8 cellular contexts compared by ENCODE assay signal in genomic region chr11:83070878-83071640, GRCh38. TPM values are rescaled to one million over a fixed set of nuclear protein-coding genes. Genes with fewer than 3 reads are reported as not detected.
A peak's percentile ranks its signal among the peaks of the same experiment; 100 is the strongest.
DNase-seq lines count a peak whose midpoint lies in the region; ATAC-seq lines count a peak whose summit lies in the region.

No MANE protein-coding gene starts in this region.

- ATAC-seq in HG03460 (IDR thresholded peaks at IDR 0.05; ENCODE audit: unreplicated experiment): no peak

- DNase-seq in NCI-H748 (lab: John Stamatoyannopoulos, UW; ENCODE audit: unreplicated experiment): peak; percentile 64
- DNase-seq in NCI-H748 treated with DMSO at 0.1 percent for 48 hours (lab: John Stamatoyannopoulos, UW): no peak
- DNase-seq in OCI-M1 (lab: John Stamatoyannopoulos, UW): peak; percentile 77
- peak; percentile 53 for DNase-seq in cerebellum (ENCODE audit: low spot score)
- DNase-seq in stimulated activated CD8-positive, alpha-beta memory T cell treated with anti-CD3 and anti-CD28 coated beads, Interleukin-2, amount 100 ng/mL, for 48 hours (ENCODE audit: low read depth in 2 of 2): peak; percentile 14 to 17
- no peak for DNase-seq in NCI-H1048 (lab: John Stamatoyannopoulos, UW)

- H3K27me3 ChIP-seq in layer of hippocampus (ENCODE audit: control insufficient read depth, insufficient read depth, low read length): no peaks in the 10 kb centered on the region

- H3K27ac ChIP-seq in layer of hippocampus (ENCODE audit: low read depth, low read length): peak overlapping the region; percentile 88

RNA-seq across cellular contexts. Expression of gene RAB30, which starts 0.6 kb away (rescaled TPM):
- total RNA-seq in cerebellum: 53.4 TPM

Comparison
In these comparisons a context has a peak if more than half of its experiments do, and no peak if none do; other contexts are left out.
1. DNase-seq: peak in NCI-H748 (single experiment), OCI-M1 (single experiment), cerebellum (single experiment) and stimulated activated CD8-positive, alpha-beta memory T cell treated with anti-CD3 and anti-CD28 coated beads, Interleukin-2, amount 100 ng/mL, for 48 hours (2 of 2); none in NCI-H748 treated with DMSO at 0.1 percent for 48 hours (single experiment) and NCI-H1048 (single experiment).